ENCODE assay signal across 12 cellular contexts in the genomic region with DNA sequence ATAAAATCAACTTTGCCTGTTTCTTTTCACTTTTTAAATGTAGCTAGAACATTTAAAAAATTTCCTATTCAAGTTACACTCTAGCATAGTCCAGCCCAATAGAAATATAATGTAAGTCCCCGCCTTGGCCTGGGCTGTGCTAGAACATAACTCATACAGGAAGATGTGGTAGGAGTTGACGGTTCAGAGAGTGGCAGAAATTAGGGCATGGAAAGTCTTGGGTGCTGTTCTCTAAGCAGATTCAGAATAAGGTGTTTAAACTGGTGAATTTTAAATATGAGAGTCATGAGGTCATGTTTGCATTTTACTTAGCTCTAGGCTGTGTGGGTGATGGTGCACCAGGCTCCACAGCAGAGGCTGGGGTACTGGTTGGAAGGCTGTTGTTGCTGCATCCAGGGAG.
DNase-seq lines count a peak whose midpoint lies in the region; ATAC-seq and TF ChIP-seq lines count a peak whose summit lies in the region.
"Had no signal": no experiment of that assay in that cellular context is flagged by ENCODE, and none has a peak within 500 bp of the region (broad histone marks: within the 10 kb centered on the region; RNA-seq: fewer than 3 reads in every experiment).

No MANE protein-coding gene starts in this region.

- in situ Hi-C loops in KBM-7 (cut with MboI; ENCODE audit: low pct_unique_long_range_greater_than_20kb, low sequenced_read_pairs), result no loop called here

- CTCF ChIA-PET in CD8-positive, alpha-beta memory T cell (lab: Charles Lee), result no interaction called here
- CTCF ChIA-PET in activated CD4-positive, alpha-beta T cell treated with anti-CD3 and anti-CD28 coated beads, Interleukin-2, amount 10 ng/mL, durations not matched to agents 7 days and 5 days (lab: Charles Lee), result no interaction called here

- DNase-seq in CD8-positive, alpha-beta memory T cell, result peak in 4 of 5 donors; percentile 6 to 31 (median 12)
- DNase-seq in activated CD4-positive, alpha-beta T cell treated with anti-CD3 and anti-CD28 coated beads, Interleukin-2, amount 10 ng/mL, durations not matched to agents 7 days and 5 days, result peak; percentile 48
- DNase-seq in esophagus muscularis mucosa (ENCODE audit: extremely low spot score), result peak; percentile 37
- no peak for DNase-seq in KBM-7
- DNase-seq in cerebellar nuclear complex (lab: John Stamatoyannopoulos, UW), result no peak
- DNase-seq in sigmoid colon, result no peak
- DNase-seq: NCI-H146, OCI-M1 had no signal

- no peaks in the 10 kb centered on the region for H3K27me3 Mint-ChIP-seq in CD8-positive, alpha-beta memory T cell
- no peaks in the 10 kb centered on the region for H3K27me3 Mint-ChIP-seq in activated CD4-positive, alpha-beta T cell treated with anti-CD3 and anti-CD28 coated beads, Interleukin-2, amount 10 ng/mL, durations not matched to agents 7 days and 5 days
- H3K27me3 Mint-ChIP-seq: brain had no signal

- H3K36me3 ChIP-seq in CD8-positive, alpha-beta memory T cell (ENCODE audit: insufficient read depth, low read length), result no peaks in the 10 kb centered on the region
- H3K36me3 ChIP-seq in esophagus muscularis mucosa (no peaks in the 10 kb centered on the region), sigmoid colon (no peaks in the 10 kb centered on the region)
- H3K36me3 ChIP-seq: BLaER1 had no signal

- ATAC-seq in GM21529 (IDR thresholded peaks at IDR 0.05; ENCODE audit: unreplicated experiment), result peak; percentile 67
- no peak for ATAC-seq in HG03196 (IDR thresholded peaks at IDR 0.05; ENCODE audit: unreplicated experiment)

- peaks cover 59 to 72% (median 61%) of the 10 kb centered on the region in 3 donors for H3K4me1 Mint-ChIP-seq in CD8-positive, alpha-beta memory T cell
- peaks cover 49% of the 10 kb centered on the region for H3K4me1 Mint-ChIP-seq in activated CD4-positive, alpha-beta T cell treated with anti-CD3 and anti-CD28 coated beads, Interleukin-2, amount 10 ng/mL, durations not matched to agents 7 days and 5 days

- no peaks in the 10 kb centered on the region for H3K9me3 Mint-ChIP-seq in CD8-positive, alpha-beta memory T cell
- H3K9me3 Mint-ChIP-seq in activated CD4-positive, alpha-beta T cell treated with anti-CD3 and anti-CD28 coated beads, Interleukin-2, amount 10 ng/mL, durations not matched to agents 7 days and 5 days, result peaks cover 3% of the 10 kb centered on the region
- H3K9me3 Mint-ChIP-seq: brain had no signal

- H3K27ac ChIP-seq in CD8-positive, alpha-beta memory T cell (ENCODE audit: low read depth, low read length), result no peak overlapping the region
- no peak overlapping the region for H3K27ac ChIP-seq in esophagus muscularis mucosa (replicated peaks in 1 of 4)
- H3K27ac ChIP-seq in sigmoid colon, result no peak overlapping the region
- H3K27ac ChIP-seq: BLaER1 had no signal

- WGBS in esophagus muscularis mucosa, result 94% methylated on average over 2 of the region's 2 CpGs
- WGBS in sigmoid colon, 2 donors, result 79 to 92% methylated on average over 2 of the region's 2 CpGs

- intact Hi-C loops in esophagus muscularis mucosa (cut with DNase I) (no loop called here), sigmoid colon (cut with DNase I) (no loop called here)

- H3K4me1 ChIP-seq in CD8-positive, alpha-beta memory T cell (ENCODE audit: insufficient read depth, low read length), result peaks cover 50% of the 10 kb centered on the region
- H3K4me1 ChIP-seq in esophagus muscularis mucosa (no peaks in the 10 kb centered on the region), sigmoid colon (no peaks in the 10 kb centered on the region)

- TF ChIP-seq EP300 in esophagus muscularis mucosa (IDR thresholded peaks at IDR 0.05) (no peak), sigmoid colon (IDR thresholded peaks at IDR 0.05) (no peak)

- no peak overlapping the region for H3K4me3 ChIP-seq in CD8-positive, alpha-beta memory T cell (ENCODE audit: low read length)
- H3K4me3 ChIP-seq in esophagus muscularis mucosa (no peak overlapping the region), sigmoid colon (no peak overlapping the region)
- H3K4me3 ChIP-seq: BLaER1 had no signal

- no peak for TF ChIP-seq CTCF in esophagus muscularis mucosa (IDR thresholded peaks at IDR 0.05)
- TF ChIP-seq CTCF in sigmoid colon (IDR thresholded peaks at IDR 0.05), result no peak

- no peak for TF ChIP-seq POLR2A in esophagus muscularis mucosa (IDR thresholded peaks at IDR 0.05; ENCODE audit: low read depth)
- TF ChIP-seq POLR2A in sigmoid colon (IDR thresholded peaks at IDR 0.05), result no peak

- H3K4me3 Mint-ChIP-seq in CD8-positive, alpha-beta memory T cell, result peak overlapping the region; percentile 0 to 75 (median 53)
- no peak overlapping the region for H3K4me3 Mint-ChIP-seq in activated CD4-positive, alpha-beta T cell treated with anti-CD3 and anti-CD28 coated beads, Interleukin-2, amount 10 ng/mL, durations not matched to agents 7 days and 5 days
- H3K4me3 Mint-ChIP-seq: brain had no signal

- H3K9me3 ChIP-seq in CD8-positive, alpha-beta memory T cell (ENCODE audit: low read length), result no peaks in the 10 kb centered on the region
- no peaks in the 10 kb centered on the region for H3K9me3 ChIP-seq in esophagus muscularis mucosa
- no peaks in the 10 kb centered on the region for H3K9me3 ChIP-seq in sigmoid colon
- H3K9me3 ChIP-seq: BLaER1 had no signal

- H3K27ac Mint-ChIP-seq in CD8-positive, alpha-beta memory T cell, result peak overlapping the region in 7 of 8 donors; percentile 6 to 90 (median 48)
- H3K27ac Mint-ChIP-seq in activated CD4-positive, alpha-beta T cell treated with anti-CD3 and anti-CD28 coated beads, Interleukin-2, amount 10 ng/mL, durations not matched to agents 7 days and 5 days, result peak overlapping the region; percentile 86
- H3K27ac Mint-ChIP-seq: brain had no signal

- POLR2A ChIA-PET in CD8-positive, alpha-beta memory T cell (lab: Charles Lee), result no interaction called here
- POLR2A ChIA-PET in activated CD4-positive, alpha-beta T cell treated with anti-CD3 and anti-CD28 coated beads, Interleukin-2, amount 10 ng/mL, durations not matched to agents 7 days and 5 days (lab: Charles Lee), result no interaction called here

- peaks cover 0 to under 1% (median 0%) of the 10 kb centered on the region in 3 donors for H3K36me3 Mint-ChIP-seq in CD8-positive, alpha-beta memory T cell
- peaks cover 10% of the 10 kb centered on the region for H3K36me3 Mint-ChIP-seq in activated CD4-positive, alpha-beta T cell treated with anti-CD3 and anti-CD28 coated beads, Interleukin-2, amount 10 ng/mL, durations not matched to agents 7 days and 5 days (ENCODE audit: low read depth)
- H3K36me3 Mint-ChIP-seq: brain had no signal

- no peaks in the 10 kb centered on the region for H3K27me3 ChIP-seq in CD8-positive, alpha-beta memory T cell (ENCODE audit: insufficient read depth, low read length, poor library complexity, severe bottlenecking)
- no peaks in the 10 kb centered on the region for H3K27me3 ChIP-seq in esophagus muscularis mucosa
- no peaks in the 10 kb centered on the region for H3K27me3 ChIP-seq in sigmoid colon
- H3K27me3 ChIP-seq: BLaER1 had no signal

Comparison
In these comparisons a context has a peak if more than half of its experiments do, and no peak if none do; other contexts are left out.
1. DNase-seq: peak in CD8-positive, alpha-beta memory T cell (4 of 5), activated CD4-positive, alpha-beta T cell treated with anti-CD3 and anti-CD28 coated beads, Interleukin-2, amount 10 ng/mL, durations not matched to agents 7 days and 5 days (single experiment) and esophagus muscularis mucosa (single experiment); none in KBM-7 (single experiment), cerebellar nuclear complex (0 of 2) and sigmoid colon (single experiment).